ENCODE assay signal across 11 cellular contexts in the genomic region with DNA sequence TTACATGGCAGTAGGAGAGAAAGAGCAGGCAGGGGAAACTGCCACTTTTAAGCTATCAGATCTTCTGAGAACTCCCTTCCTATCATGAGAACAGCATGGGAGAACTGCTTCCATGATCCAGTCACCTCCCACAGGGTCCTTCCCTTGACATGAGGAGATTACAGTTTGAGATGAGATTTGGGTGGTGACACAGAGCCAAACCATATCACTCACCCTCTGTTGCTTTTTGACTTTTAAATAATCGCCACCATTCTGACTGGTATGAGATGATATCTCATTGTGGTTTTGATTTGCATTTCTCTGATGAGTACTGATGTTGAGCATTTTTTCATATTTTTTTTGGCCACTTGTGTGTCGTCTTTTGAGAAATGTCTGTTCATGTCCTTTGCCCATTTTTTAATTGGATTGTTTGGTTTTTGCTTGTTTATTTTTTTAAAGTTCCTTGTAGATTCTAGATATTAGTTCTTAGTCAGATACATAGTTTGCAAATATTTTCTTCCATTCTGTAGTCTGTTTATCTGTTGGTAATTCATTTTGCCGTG.
"Had no signal": no experiment of that assay in that cellular context is flagged by ENCODE, and none has a peak within 500 bp of the region (broad histone marks: within the 10 kb centered on the region; RNA-seq: fewer than 3 reads in every experiment).

No MANE protein-coding gene starts in this region.

- H3K4me3 ChIP-seq: psoas muscle, right lobe of liver, spleen, testis, upper lobe of right lung had no signal

- FAIRE-seq: frontal cortex had no signal

- H3K9me3 Mint-ChIP-seq: central memory CD8-positive, alpha-beta T cell had no signal

- H3K4me3 Mint-ChIP-seq: central memory CD8-positive, alpha-beta T cell had no signal

- H3K4me1 Mint-ChIP-seq: central memory CD8-positive, alpha-beta T cell had no signal

- H3K36me3 ChIP-seq: right lobe of liver, spleen, upper lobe of right lung had no signal

- ATAC-seq: psoas muscle, right lobe of liver, upper lobe of right lung had no signal

- H3K27me3 ChIP-seq: right lobe of liver, testis, upper lobe of right lung had no signal

- H3K9me3 ChIP-seq: right lobe of liver, testis, upper lobe of right lung had no signal

- H3K4me1 ChIP-seq: psoas muscle, right lobe of liver, spleen, testis, upper lobe of right lung had no signal

- DNase-seq: activated gamma-delta T cell treated with Interleukin-2 at 50 U/mL for 16 hours; effector memory CD4-positive, alpha-beta T cell; mesendoderm; psoas muscle; right lobe of liver; spleen; stimulated activated naive CD4-positive, alpha-beta T cell treated with Interleukin-2 at 50 U/mL for 16 hours; testis; upper lobe of right lung had no signal

- H3K27ac ChIP-seq: psoas muscle, right lobe of liver, spleen, testis, upper lobe of right lung had no signal
